In genomic region chr9:134403682-134404301, GRCh38 we compare ENCODE assay signal across 8 cellular contexts.
DNase-seq lines count a peak whose midpoint lies in the region; ATAC-seq and TF ChIP-seq lines count a peak whose summit lies in the region.

No MANE protein-coding gene starts in this region.

- no peak for ATAC-seq in HG02798 (IDR thresholded peaks at IDR 0.05; ENCODE audit: poor library complexity, unreplicated experiment)

- peaks cover 0 to 5% (median 0%) of the 10 kb centered on the region in 4 donors for H3K9me3 ChIP-seq in esophagus muscularis mucosa

- intact Hi-C loops in esophagus muscularis mucosa (cut with DNase I), result no loop called here

- TF ChIP-seq EP300 in esophagus muscularis mucosa (IDR thresholded peaks at IDR 0.05), result no peak

- peaks cover 0 to 21% (median 17%) of the 10 kb centered on the region in 4 donors for H3K36me3 ChIP-seq in esophagus muscularis mucosa

- TF ChIP-seq CTCF in esophagus muscularis mucosa (IDR thresholded peaks at IDR 0.05), result no peak

- peaks cover 78 to 94% (median 88%) of the 10 kb centered on the region in 4 donors for H3K4me1 ChIP-seq in esophagus muscularis mucosa

- DNase-seq in activated CD4-positive, alpha-beta T cell treated with anti-CD3 and anti-CD28 coated beads for 1 hour, result peak; percentile 11
- no peak for DNase-seq in activated CD4-positive, alpha-beta T cell treated with anti-CD3 and anti-CD28 coated beads, Interleukin-2, amount 50 U/mL, for 4 hours
- DNase-seq in activated CD4-positive, alpha-beta T cell treated with anti-CD3 and anti-CD28 coated beads, Interleukin-2, amount 50 U/mL, for 48 hours, result peak; percentile 41 to 53
- peak; percentile 94 for DNase-seq in esophagus muscularis mucosa (ENCODE audit: extremely low spot score)
- peak; percentile 76 for DNase-seq in pons (ENCODE audit: low spot score)
- no peak for DNase-seq in NCI-H187 (lab: John Stamatoyannopoulos, UW)
- no peak for DNase-seq in NCI-H1436 (lab: John Stamatoyannopoulos, UW)

- no peak for TF ChIP-seq POLR2A in esophagus muscularis mucosa (IDR thresholded peaks at IDR 0.05; ENCODE audit: low read depth)

- H3K4me3 ChIP-seq in esophagus muscularis mucosa, result no peak overlapping the region

- WGBS in esophagus muscularis mucosa, result 37% methylated on average over 15 of the region's 17 CpGs

- no peaks in the 10 kb centered on the region for H3K27me3 ChIP-seq in esophagus muscularis mucosa

- H3K27ac ChIP-seq in esophagus muscularis mucosa (replicated peaks in 1 of 4), result peak overlapping the region; percentile 71 to 79 (median 74)

Comparison
In these comparisons a context has a peak if more than half of its experiments do, and no peak if none do; other contexts are left out.
1. DNase-seq: peak in activated CD4-positive, alpha-beta T cell treated with anti-CD3 and anti-CD28 coated beads for 1 hour (single experiment), activated CD4-positive, alpha-beta T cell treated with anti-CD3 and anti-CD28 coated beads, Interleukin-2, amount 50 U/mL, for 48 hours (2 of 2), esophagus muscularis mucosa (single experiment) and pons (single experiment); none in activated CD4-positive, alpha-beta T cell treated with anti-CD3 and anti-CD28 coated beads, Interleukin-2, amount 50 U/mL, for 4 hours (0 of 2), NCI-H187 (0 of 2) and NCI-H1436 (single experiment).